8 cellular contexts compared by ENCODE assay signal in genomic region chr3:124928333-124929202, GRCh38. TPM values are rescaled to one million over a fixed set of nuclear protein-coding genes. Genes with fewer than 3 reads are reported as not detected.
DNase-seq lines count a peak whose midpoint lies in the region; ATAC-seq and TF ChIP-seq lines count a peak whose summit lies in the region.

No MANE protein-coding gene starts in this region.

- no peak overlapping the region for H3K4me3 ChIP-seq in AG04450 (ENCODE audit: low read depth, low read length)

- ATAC-seq in GM21381 (IDR thresholded peaks at IDR 0.05; ENCODE audit: unreplicated experiment) = no peak

- H3K9me3 ChIP-seq in AG04450 (ENCODE audit: control insufficient read depth, insufficient read depth, low read length) = no peaks in the 10 kb centered on the region

- POLR2A ChIA-PET in AG04450 (lab: Yijun Ruan, JAX) = no interaction called here

- TF ChIP-seq CTCF in AG04450 (IDR thresholded peaks at IDR 0.05; ENCODE audit: low read depth, low read length) = peak; percentile 83
- peak; percentile 63 for TF ChIP-seq CTCF in GM20000 (IDR thresholded peaks at IDR 0.05; ENCODE audit: extremely low read depth, missing control alignments)

- peaks cover 5% of the 10 kb centered on the region for H3K27me3 ChIP-seq in AG04450 (ENCODE audit: control insufficient read depth, insufficient read depth, low read length)

- no peak overlapping the region for H3K27ac ChIP-seq in AG04450 (ENCODE audit: low read depth, low read length)

- peak; percentile 44 for DNase-seq in AG04450 (ENCODE audit: low read depth, low spot score)
- DNase-seq in GM20000 (ENCODE audit: low spot score) = peak; percentile 45
- peak; percentile 59 to 77 for DNase-seq in NCI-H526 (lab: John Stamatoyannopoulos, UW)
- peak; percentile 20 to 39 for DNase-seq in activated CD4-positive, alpha-beta T cell treated with anti-CD3 and anti-CD28 coated beads, Interleukin-2, amount 50 U/mL, for 24 hours (ENCODE audit: low read depth in 1 of 2, low spot score in 1 of 2)
- DNase-seq in effector CD8-positive, alpha-beta T cell (lab: John Stamatoyannopoulos, UW) = peak; percentile 29
- peak; percentile 26 for DNase-seq in midbrain (lab: John Stamatoyannopoulos, UW)
- peak; percentile 28 to 42 for DNase-seq in stimulated activated CD8-positive, alpha-beta memory T cell treated with anti-CD3 and anti-CD28 coated beads, Interleukin-7, amount 100 ng/mL, for 1 hour (ENCODE audit: low read depth in 2 of 2)

- CTCF ChIA-PET in AG04450 (lab: Charles Lee) = interaction anchor here (0.5 to 1.4 kb wide), 21 partner anchors 10 to 657 kb away, joined by 3 to 19 read pairs (median 4); no protein-coding TSS in a partner anchor

RNA-seq across cellular contexts. Expression of gene MUC13, which starts 6.0 kb away (rescaled TPM):
- polyA plus RNA-seq in AG04450 (2011; rRNA removed) = 0.12 TPM in 1 of 2 replicates, not detected in the other
- polyA minus RNA-seq in AG04450 (2011; rRNA and poly(A)+ RNA removed) = not detected in 2 replicates

RNA-seq across cellular contexts. Expression of gene ITGB5, which starts 41.4 kb away (rescaled TPM):
- polyA plus RNA-seq in AG04450 (2011; rRNA removed) = 127 and 207 TPM in 2 replicates
- polyA minus RNA-seq in AG04450 (2011; rRNA and poly(A)+ RNA removed) = 165 and 221 TPM in 2 replicates
